ENCODE assay signal across 1 cellular context in the genomic region with DNA sequence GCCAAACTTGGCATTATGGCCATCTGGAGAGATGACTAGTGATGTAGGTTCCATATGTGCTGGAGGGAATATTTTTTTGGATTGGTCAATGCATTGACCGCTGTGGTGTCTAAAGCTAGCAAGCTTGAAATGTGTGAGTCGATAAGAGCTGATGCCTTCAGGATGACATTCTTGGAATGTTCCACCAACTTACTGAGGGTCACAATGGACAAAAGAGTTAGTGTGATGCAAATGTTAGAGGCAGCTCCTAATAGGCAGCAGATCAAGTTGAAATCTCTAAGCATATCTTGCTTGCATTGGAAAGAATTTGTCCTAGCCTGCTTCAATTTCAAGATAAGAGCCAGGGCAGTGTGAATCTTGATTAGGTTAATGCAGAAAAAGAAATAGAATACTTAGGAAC.
TF ChIP-seq lines count a peak whose summit lies in the region.

No MANE protein-coding gene starts in this region.

TF ChIP-seq in H1, 55 proteins besides CTCF, POLR2A, EP300 and RAD21 (continued from another document):
- TF ChIP-seq TEAD4 (IDR thresholded peaks at IDR 0.05; ENCODE audit: low read depth, low read length) (peak; percentile 43; the same call in 1 of the 2 replicates), MAFK (IDR thresholded peaks at IDR 0.05; ENCODE audit: low read depth, low read length) (no peak), KDM4A (IDR thresholded peaks at IDR 0.05; ENCODE audit: low read depth, low read length, severe bottlenecking) (no peak), RXRA (IDR thresholded peaks at IDR 0.05; ENCODE audit: insufficient read depth, low read depth, low read length) (no peak), CREB1 (IDR thresholded peaks at IDR 0.05) (no peak)
TF ChIP-seq in H1: peak in this region for 1.
